12 cellular contexts compared by ENCODE assay signal in the genomic region with DNA sequence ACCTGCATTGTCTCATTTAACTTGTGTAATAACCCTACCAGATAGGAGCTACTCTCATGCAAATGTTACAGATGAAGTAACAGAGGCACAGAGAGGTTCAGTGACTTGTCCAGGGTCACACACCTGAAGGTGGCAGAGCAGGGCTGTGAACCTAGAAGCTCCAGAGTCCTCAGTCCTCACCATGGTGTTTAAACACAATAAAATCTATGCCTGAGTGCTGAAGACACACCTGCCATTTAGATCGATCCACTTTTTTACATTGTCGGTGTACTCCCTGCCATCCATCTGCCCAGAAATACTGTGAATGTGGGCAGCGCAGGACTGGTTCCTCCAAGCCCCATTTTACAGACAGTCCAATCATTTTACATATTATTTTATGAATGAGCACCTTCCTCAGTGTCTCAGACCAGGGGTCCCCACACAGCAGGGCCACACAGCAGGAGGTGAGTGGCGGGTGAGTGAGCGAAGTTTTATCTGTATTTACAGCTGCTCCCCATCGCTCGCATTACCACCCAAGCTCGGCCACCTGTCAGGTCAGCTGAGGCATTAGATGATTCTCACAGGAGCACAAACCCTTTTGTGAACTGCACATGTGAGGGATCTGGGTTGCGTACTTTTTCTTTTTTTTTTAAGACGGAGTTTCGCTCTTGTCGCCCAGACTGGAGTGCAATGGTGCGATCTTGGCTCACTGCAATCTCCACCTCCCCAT. TPM values are rescaled to one million over a fixed set of nuclear protein-coding genes. Genes with fewer than 3 reads are reported as not detected.
DNase-seq lines count a peak whose midpoint lies in the region; ATAC-seq, FAIRE-seq and TF ChIP-seq lines count a peak whose summit lies in the region.
"Had no signal": no experiment of that assay in that cellular context is flagged by ENCODE, and none has a peak within 500 bp of the region (broad histone marks: within the 10 kb centered on the region; RNA-seq: fewer than 3 reads in every experiment).

No MANE protein-coding gene starts in this region.

- H3K27ac ChIP-seq in WERI-Rb-1: peak overlapping the region; percentile 41

- peaks cover 0 to 3% (median 2%) of the 10 kb centered on the region in 3 donors for H3K27me3 Mint-ChIP-seq in immature natural killer cell (ENCODE audit: low read depth in 3 of 3)

- H3K4me1 Mint-ChIP-seq in immature natural killer cell: peaks cover 62 to 72% of the 10 kb centered on the region in 2 donors
- peaks cover 90% of the 10 kb centered on the region for H3K4me1 Mint-ChIP-seq in stimulated activated effector memory CD8-positive, alpha-beta T cell treated with anti-CD3 and anti-CD28 coated beads, Interleukin-12 subunit alpha, Interleukin-12 subunit beta, amount 100 ng/mL, for 72 hours

- H3K27me3 ChIP-seq in WERI-Rb-1 (ENCODE audit: insufficient read depth, low read depth, severe bottlenecking): no peaks in the 10 kb centered on the region

- H3K36me3 Mint-ChIP-seq in immature natural killer cell: no peaks in the 10 kb centered on the region
- H3K36me3 Mint-ChIP-seq in stimulated activated effector memory CD8-positive, alpha-beta T cell treated with anti-CD3 and anti-CD28 coated beads, Interleukin-12 subunit alpha, Interleukin-12 subunit beta, amount 100 ng/mL, for 72 hours: peaks cover 100% of the 10 kb centered on the region

- H3K4me3 ChIP-seq in WERI-Rb-1 (ENCODE audit: low read depth, low read length): no peak overlapping the region
- H3K4me3 ChIP-seq: A549 had no signal

- peak overlapping the region in 1 of 5 donors; percentile 79 for H3K4me3 Mint-ChIP-seq in immature natural killer cell
- peak overlapping the region; percentile 100 for H3K4me3 Mint-ChIP-seq in stimulated activated effector memory CD8-positive, alpha-beta T cell treated with anti-CD3 and anti-CD28 coated beads, Interleukin-12 subunit alpha, Interleukin-12 subunit beta, amount 100 ng/mL, for 72 hours

- no peaks in the 10 kb centered on the region; the same call in none of the 2 replicates for H3K36me3 ChIP-seq in WERI-Rb-1

- no peaks in the 10 kb centered on the region for H3K9me3 Mint-ChIP-seq in immature natural killer cell
- H3K9me3 Mint-ChIP-seq in stimulated activated effector memory CD8-positive, alpha-beta T cell treated with anti-CD3 and anti-CD28 coated beads, Interleukin-12 subunit alpha, Interleukin-12 subunit beta, amount 100 ng/mL, for 72 hours: no peaks in the 10 kb centered on the region

- H3K27ac Mint-ChIP-seq in immature natural killer cell: peak overlapping the region; percentile 59 to 99 (median 90)
- H3K27ac Mint-ChIP-seq in stimulated activated effector memory CD8-positive, alpha-beta T cell treated with anti-CD3 and anti-CD28 coated beads, Interleukin-12 subunit alpha, Interleukin-12 subunit beta, amount 100 ng/mL, for 72 hours: peak overlapping the region; percentile 91

- ATAC-seq in stimulated activated effector memory CD8-positive, alpha-beta T cell treated with anti-CD3 and anti-CD28 coated beads, Interleukin-12 subunit alpha, Interleukin-12 subunit beta, amount 100 ng/mL, for 72 hours: no peak
- ATAC-seq: A549 had no signal

- H3K9me3 ChIP-seq in WERI-Rb-1 (ENCODE audit: severe bottlenecking): no peaks in the 10 kb centered on the region
- H3K9me3 ChIP-seq: A549 had no signal

- FAIRE-seq in HTR-8/SVneo (lab: Jason Lieb, UNC): no peak
- FAIRE-seq: A549 had no signal

- no peak for TF ChIP-seq CTCF in WERI-Rb-1 (IDR thresholded peaks at IDR 0.05; ENCODE audit: low read depth, low read length)

- DNase-seq in SKM-1 treated with dmso at 0.1 percent for 144 hours (lab: John Stamatoyannopoulos, UW; ENCODE audit: unreplicated experiment) (peak; percentile 50), SKM-1 (lab: John Stamatoyannopoulos, UW; ENCODE audit: unreplicated experiment) (no peak), WERI-Rb-1 (peak; percentile 42), immature natural killer cell (no peak), NCI-H748 treated with DMSO at 0.1 percent for 48 hours (lab: John Stamatoyannopoulos, UW) (no peak), A172 (ENCODE audit: low spot score) (no peak), HTR-8/SVneo (ENCODE audit: insufficient read length, low spot score) (no peak)
- DNase-seq in stimulated activated effector memory CD8-positive, alpha-beta T cell treated with anti-CD3 and anti-CD28 coated beads, Interleukin-12 subunit alpha, Interleukin-12 subunit beta, amount 100 ng/mL, for 72 hours (ENCODE audit: low spot score in 2 of 2): no peak
- DNase-seq: cerebellar nuclear complex, MM.1S, occipital lobe had no signal

RNA-seq across cellular contexts. Expression of gene IL4R, which starts 5.6 kb away (rescaled TPM):
- 10 to 100 TPM; 15.7 to 38.7 (median 20.1) TPM for polyA plus RNA-seq in immature natural killer cell
- total RNA-seq in A172 (2014; rRNA removed; shearing (Covaris generic)): 21.2 and 25.6 TPM in 2 replicates

RNA-seq across cellular contexts. Expression of gene NSMCE1, which starts 50.8 kb away (rescaled TPM):
- polyA plus RNA-seq in immature natural killer cell: 100 to 1,000 TPM; 133 to 162 (median 148) TPM
- 96.6 and 104 TPM in 2 replicates for total RNA-seq in A172 (2014; rRNA removed; shearing (Covaris generic))

Comparison
In these comparisons a context has a peak if more than half of its experiments do, and no peak if none do; other contexts are left out.
1. DNase-seq: peak in SKM-1 treated with dmso at 0.1 percent for 144 hours (single experiment) and WERI-Rb-1 (single experiment); none in SKM-1 (single experiment), immature natural killer cell (0 of 3), stimulated activated effector memory CD8-positive, alpha-beta T cell treated with anti-CD3 and anti-CD28 coated beads, Interleukin-12 subunit alpha, Interleukin-12 subunit beta, amount 100 ng/mL, for 72 hours (0 of 2), NCI-H748 treated with DMSO at 0.1 percent for 48 hours (single experiment), A172 (single experiment) and HTR-8/SVneo (single experiment).